Comparison of ENCODE assay signal across 11 cellular contexts in genomic region chr21:44090332-44090731, GRCh38. TPM values are rescaled to one million over a fixed set of nuclear protein-coding genes. Genes with fewer than 3 reads are reported as not detected.
DNase-seq lines count a peak whose midpoint lies in the region; ATAC-seq and TF ChIP-seq lines count a peak whose summit lies in the region.
"Had no signal": no experiment of that assay in that cellular context is flagged by ENCODE, and none has a peak within 500 bp of the region (broad histone marks: within the 10 kb centered on the region; RNA-seq: fewer than 3 reads in every experiment).

No MANE protein-coding gene starts in this region.

- peak; percentile 59 for ATAC-seq in HG03108 (IDR thresholded peaks at IDR 0.05; ENCODE audit: unreplicated experiment)
- ATAC-seq in stimulated activated effector memory CD8-positive, alpha-beta T cell treated with anti-CD3 and anti-CD28 coated beads, Interleukin-12 subunit alpha, Interleukin-12 subunit beta, amount 100 ng/mL, for 72 hours, result no peak
- no peak for ATAC-seq in GM18870 (IDR thresholded peaks at IDR 0.05; ENCODE audit: unreplicated experiment)
- no peak for ATAC-seq in HG03097 (IDR thresholded peaks at IDR 0.05; ENCODE audit: low FRiP score, unreplicated experiment)
- ATAC-seq: sciatic nerve had no signal

- no peaks in the 10 kb centered on the region for H3K27me3 Mint-ChIP-seq in activated CD4-positive, alpha-beta memory T cell treated with anti-CD3 and anti-CD28 coated beads for 36 hours
- no peaks in the 10 kb centered on the region for H3K27me3 Mint-ChIP-seq in glutamatergic neuron (ENCODE audit: unreplicated experiment)

- H3K27ac Mint-ChIP-seq in activated CD4-positive, alpha-beta memory T cell treated with anti-CD3 and anti-CD28 coated beads for 36 hours, result peak overlapping the region; percentile 99
- no peak overlapping the region for H3K27ac Mint-ChIP-seq in glutamatergic neuron (ENCODE audit: unreplicated experiment)
- peak overlapping the region; percentile 98 for H3K27ac Mint-ChIP-seq in stimulated activated effector memory CD8-positive, alpha-beta T cell treated with anti-CD3 and anti-CD28 coated beads, Interleukin-12 subunit alpha, Interleukin-12 subunit beta, amount 100 ng/mL, for 72 hours
- H3K27ac Mint-ChIP-seq: endodermal cell, mesothelial cell of epicardium had no signal

- DNase-seq in activated CD4-positive, alpha-beta memory T cell treated with anti-CD3 and anti-CD28 coated beads for 36 hours, result no peak
- DNase-seq in glutamatergic neuron (no peak), D341Med (ENCODE audit: low spot score) (no peak)
- DNase-seq in stimulated activated effector memory CD8-positive, alpha-beta T cell treated with anti-CD3 and anti-CD28 coated beads, Interleukin-12 subunit alpha, Interleukin-12 subunit beta, amount 100 ng/mL, for 72 hours (ENCODE audit: low spot score in 2 of 2), result peak in 1 of 2 donors; percentile 1
- DNase-seq: endodermal cell, hippocampal formation had no signal

- no peak for TF ChIP-seq CTCF in glutamatergic neuron (IDR thresholded peaks at IDR 0.05; ENCODE audit: partially characterized antibody, unreplicated experiment)

- CTCF ChIA-PET in activated CD4-positive, alpha-beta memory T cell treated with anti-CD3 and anti-CD28 coated beads for 36 hours (lab: Charles Lee), result no interaction called here

- H3K4me1 Mint-ChIP-seq in activated CD4-positive, alpha-beta memory T cell treated with anti-CD3 and anti-CD28 coated beads for 36 hours (ENCODE audit: low read depth), result peaks cover 59% of the 10 kb centered on the region
- no peaks in the 10 kb centered on the region for H3K4me1 Mint-ChIP-seq in glutamatergic neuron (ENCODE audit: low read depth, unreplicated experiment)
- peaks cover 53% of the 10 kb centered on the region for H3K4me1 Mint-ChIP-seq in stimulated activated effector memory CD8-positive, alpha-beta T cell treated with anti-CD3 and anti-CD28 coated beads, Interleukin-12 subunit alpha, Interleukin-12 subunit beta, amount 100 ng/mL, for 72 hours
- H3K4me1 Mint-ChIP-seq: endodermal cell had no signal

- intact Hi-C loops in activated CD4-positive, alpha-beta memory T cell treated with anti-CD3 and anti-CD28 coated beads for 36 hours (cut with micrococcal nuclease), result no loop called here

- no peaks in the 10 kb centered on the region for H3K9me3 Mint-ChIP-seq in activated CD4-positive, alpha-beta memory T cell treated with anti-CD3 and anti-CD28 coated beads for 36 hours
- H3K9me3 Mint-ChIP-seq in glutamatergic neuron (ENCODE audit: unreplicated experiment), result peaks cover 2% of the 10 kb centered on the region
- no peaks in the 10 kb centered on the region for H3K9me3 Mint-ChIP-seq in stimulated activated effector memory CD8-positive, alpha-beta T cell treated with anti-CD3 and anti-CD28 coated beads, Interleukin-12 subunit alpha, Interleukin-12 subunit beta, amount 100 ng/mL, for 72 hours
- H3K9me3 Mint-ChIP-seq: endodermal cell, mesothelial cell of epicardium had no signal

- H3K4me3 Mint-ChIP-seq in activated CD4-positive, alpha-beta memory T cell treated with anti-CD3 and anti-CD28 coated beads for 36 hours, result no peak overlapping the region
- H3K4me3 Mint-ChIP-seq in glutamatergic neuron (ENCODE audit: unreplicated experiment), result peak overlapping the region; percentile 26
- peak overlapping the region; percentile 75 for H3K4me3 Mint-ChIP-seq in stimulated activated effector memory CD8-positive, alpha-beta T cell treated with anti-CD3 and anti-CD28 coated beads, Interleukin-12 subunit alpha, Interleukin-12 subunit beta, amount 100 ng/mL, for 72 hours
- H3K4me3 Mint-ChIP-seq: endodermal cell, mesothelial cell of epicardium had no signal

- peaks cover 69% of the 10 kb centered on the region for H3K36me3 Mint-ChIP-seq in activated CD4-positive, alpha-beta memory T cell treated with anti-CD3 and anti-CD28 coated beads for 36 hours
- peaks cover 12% of the 10 kb centered on the region for H3K36me3 Mint-ChIP-seq in glutamatergic neuron (ENCODE audit: unreplicated experiment)
- peaks cover 100% of the 10 kb centered on the region for H3K36me3 Mint-ChIP-seq in stimulated activated effector memory CD8-positive, alpha-beta T cell treated with anti-CD3 and anti-CD28 coated beads, Interleukin-12 subunit alpha, Interleukin-12 subunit beta, amount 100 ng/mL, for 72 hours

- POLR2A ChIA-PET in activated CD4-positive, alpha-beta memory T cell treated with anti-CD3 and anti-CD28 coated beads for 36 hours (lab: Charles Lee), result no interaction called here

RNA-seq across cellular contexts. Expression of gene PWP2, which starts 16.9 kb away (rescaled TPM):
- total RNA-seq in activated CD4-positive, alpha-beta memory T cell treated with anti-CD3 and anti-CD28 coated beads for 36 hours, result 10 to 100 TPM; 38.5 to 39.8 TPM
- total RNA-seq in glutamatergic neuron (ENCODE audit: unreplicated experiment), result 22.1 TPM

RNA-seq across cellular contexts. Expression of gene GATD3, which starts 43.2 kb away (rescaled TPM):
- 10 to 100 TPM; 40.1 to 44.9 TPM for total RNA-seq in activated CD4-positive, alpha-beta memory T cell treated with anti-CD3 and anti-CD28 coated beads for 36 hours
- total RNA-seq in glutamatergic neuron (ENCODE audit: unreplicated experiment), result 64.6 TPM
